Comparison of ENCODE assay signal across 11 cellular contexts in genomic region chr6:4402477-4402976, GRCh38.
DNase-seq lines count a peak whose midpoint lies in the region; ATAC-seq and TF ChIP-seq lines count a peak whose summit lies in the region.
"Had no signal": no experiment of that assay in that cellular context is flagged by ENCODE, and none has a peak within 500 bp of the region (broad histone marks: within the 10 kb centered on the region; RNA-seq: fewer than 3 reads in every experiment).

No MANE protein-coding gene starts in this region.

- no peak overlapping the region for H3K27ac Mint-ChIP-seq in stimulated activated effector memory CD8-positive, alpha-beta T cell treated with anti-CD3 and anti-CD28 coated beads, Interleukin-12 subunit alpha, Interleukin-12 subunit beta, amount 100 ng/mL, for 72 hours

- no peak overlapping the region for H3K4me3 Mint-ChIP-seq in stimulated activated effector memory CD8-positive, alpha-beta T cell treated with anti-CD3 and anti-CD28 coated beads, Interleukin-12 subunit alpha, Interleukin-12 subunit beta, amount 100 ng/mL, for 72 hours

- ATAC-seq in stimulated activated effector memory CD8-positive, alpha-beta T cell treated with anti-CD3 and anti-CD28 coated beads, Interleukin-12 subunit alpha, Interleukin-12 subunit beta, amount 100 ng/mL, for 72 hours: no peak

- H3K4me2 ChIP-seq in OCI-LY7 (ENCODE audit: low read length): no peak overlapping the region

- H3K9me2 ChIP-seq in OCI-LY7 (ENCODE audit: insufficient read depth, low read length): no peaks in the 10 kb centered on the region

- no peak overlapping the region for H2AFZ ChIP-seq in OCI-LY7 (ENCODE audit: low read length)

- H3K9me3 ChIP-seq in OCI-LY7 (ENCODE audit: low read length): peaks cover 16% of the 10 kb centered on the region

- no peaks in the 10 kb centered on the region for H3K9me3 Mint-ChIP-seq in stimulated activated effector memory CD8-positive, alpha-beta T cell treated with anti-CD3 and anti-CD28 coated beads, Interleukin-12 subunit alpha, Interleukin-12 subunit beta, amount 100 ng/mL, for 72 hours

- H3K27ac ChIP-seq in epithelial cell of prostate: peak overlapping the region; percentile 57
- H3K27ac ChIP-seq in OCI-LY7 (ENCODE audit: low read depth, low read length, poor library complexity, severe bottlenecking): no peak overlapping the region

- BruUV-seq in OCI-LY7 (replicated peaks; lab: Mats Ljungman, UMichigan): no TSS peak

- POLR2A ChIA-PET in HEK293T (lab: Yijun Ruan, JAX): no interaction called here
- POLR2A ChIA-PET in OCI-LY7 (lab: Charles Lee): no interaction called here

- no peaks in the 10 kb centered on the region for H4K20me1 ChIP-seq in OCI-LY7 (ENCODE audit: insufficient read depth, low read length)

- H3K4me1 ChIP-seq in OCI-LY7 (ENCODE audit: insufficient read depth, low read length, poor library complexity, severe bottlenecking): peaks cover 22% of the 10 kb centered on the region

- H3K4me1 Mint-ChIP-seq in stimulated activated effector memory CD8-positive, alpha-beta T cell treated with anti-CD3 and anti-CD28 coated beads, Interleukin-12 subunit alpha, Interleukin-12 subunit beta, amount 100 ng/mL, for 72 hours: no peaks in the 10 kb centered on the region

- intact Hi-C loops in OCI-LY7 (cut with micrococcal nuclease; ENCODE audit: unreplicated experiment): no loop called here

- DNase-seq in AG09309 (ENCODE audit: low read depth) (peak; percentile 42), OCI-M1 (lab: John Stamatoyannopoulos, UW) (peak; percentile 26), epithelial cell of prostate (ENCODE audit: low read depth, low spot score) (no peak), myocyte (ENCODE audit: low read depth) (peak; percentile 95), HEK293T (ENCODE audit: extremely low spot score) (no peak), OCI-LY7 (ENCODE audit: low spot score) (no peak), HPDE6-E6E7 (ENCODE audit: extremely low spot score) (no peak)
- no peak for DNase-seq in stimulated activated effector memory CD8-positive, alpha-beta T cell treated with anti-CD3 and anti-CD28 coated beads, Interleukin-12 subunit alpha, Interleukin-12 subunit beta, amount 100 ng/mL, for 72 hours (ENCODE audit: low spot score in 2 of 2)
- DNase-seq: activated effector memory CD4-positive, alpha-beta T cell treated with anti-CD3 and anti-CD28 coated beads, Interleukin-2, amount 50 U/mL, for 16 hours; DMS 273 treated with DMSO at 0.1 percent for 48 hours had no signal

- no peak overlapping the region for H3K4me3 ChIP-seq in AG09309 (ENCODE audit: control insufficient read depth, low read depth, low read length)
- no peak overlapping the region for H3K4me3 ChIP-seq in OCI-LY7 (ENCODE audit: low read depth, low read length, poor library complexity, severe bottlenecking)
- H3K4me3 ChIP-seq: lung had no signal

- peaks cover 9% of the 10 kb centered on the region; the same call in 1 of the 2 replicates for H3K36me3 ChIP-seq in OCI-LY7 (ENCODE audit: insufficient read depth, low read length)

- no peak for TF ChIP-seq CTCF in AG09309 (IDR thresholded peaks at IDR 0.05; ENCODE audit: control insufficient read depth, insufficient read depth, low read depth, low read length, missing control alignments)
- TF ChIP-seq CTCF in OCI-LY7 (conservative IDR thresholded peaks at IDR 0.05; ENCODE audit: low read length): no peak

- CTCF ChIA-PET in HEK293T (lab: Yijun Ruan, JAX): no interaction called here
- CTCF ChIA-PET in OCI-LY7 (lab: Charles Lee; ENCODE audit: unreplicated experiment): no interaction called here

- H3K36me3 Mint-ChIP-seq in stimulated activated effector memory CD8-positive, alpha-beta T cell treated with anti-CD3 and anti-CD28 coated beads, Interleukin-12 subunit alpha, Interleukin-12 subunit beta, amount 100 ng/mL, for 72 hours: no peaks in the 10 kb centered on the region

- no peaks in the 10 kb centered on the region for H3K79me2 ChIP-seq in OCI-LY7 (ENCODE audit: insufficient read depth, low read depth, low read length)

TF ChIP-seq in HEK293T, 16 proteins besides CTCF, POLR2A, EP300 and RAD21:
- TF ChIP-seq ZNF384 (IDR thresholded peaks at IDR 0.05): no peak
- TF ChIP-seq BHLHE40 (IDR thresholded peaks at IDR 0.05; ENCODE audit: borderline replicate concordance): no peak
- no peak for TF ChIP-seq TARDBP (IDR thresholded peaks at IDR 0.05)
- TF ChIP-seq CTBP1 (IDR thresholded peaks at IDR 0.05; ENCODE audit: borderline replicate concordance): no peak
- no peak for TF ChIP-seq SUZ12 (IDR thresholded peaks at IDR 0.05)
- no peak for TF ChIP-seq L3MBTL2 (conservative IDR thresholded peaks at IDR 0.05)
- TF ChIP-seq FOXA1 (IDR thresholded peaks at IDR 0.05): no peak
- no peak for TF ChIP-seq NFRKB (IDR thresholded peaks at IDR 0.05)
- TF ChIP-seq SP1 (IDR thresholded peaks at IDR 0.05): no peak
- no peak for TF ChIP-seq FOXM1 (IDR thresholded peaks at IDR 0.05; ENCODE audit: borderline replicate concordance)
TF ChIP-seq in HEK293T: peak in this region for 0.

Comparison
In these comparisons a context has a peak if more than half of its experiments do, and no peak if none do; other contexts are left out.
1. DNase-seq: peak in AG09309 (single experiment), OCI-M1 (single experiment) and myocyte (single experiment); none in epithelial cell of prostate (single experiment), stimulated activated effector memory CD8-positive, alpha-beta T cell treated with anti-CD3 and anti-CD28 coated beads, Interleukin-12 subunit alpha, Interleukin-12 subunit beta, amount 100 ng/mL, for 72 hours (0 of 2), HEK293T (single experiment), OCI-LY7 (single experiment) and HPDE6-E6E7 (single experiment).